21 cellular contexts compared by ENCODE assay signal in the genomic region with DNA sequence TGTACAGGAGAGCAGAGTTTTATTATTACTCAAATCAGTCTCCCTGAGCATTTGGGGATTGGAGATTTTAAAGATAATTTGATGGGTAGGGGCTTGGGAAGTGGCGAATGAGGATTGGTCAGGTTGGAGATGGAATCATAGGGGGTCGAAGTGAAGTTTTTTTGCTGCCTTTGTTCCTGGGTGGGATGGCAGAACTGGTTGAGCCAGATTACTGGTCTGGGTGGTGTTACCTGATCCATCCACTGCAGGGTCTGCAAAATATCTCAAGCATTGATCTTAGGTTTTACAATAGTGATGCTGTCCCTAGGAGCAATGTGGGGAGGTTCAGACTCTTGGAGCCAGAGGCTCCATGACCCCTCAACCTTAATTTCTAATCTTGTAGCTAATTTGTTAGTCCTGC.
DNase-seq lines count a peak whose midpoint lies in the region; ATAC-seq and TF ChIP-seq lines count a peak whose summit lies in the region.
"Had no signal": no experiment of that assay in that cellular context is flagged by ENCODE, and none has a peak within 500 bp of the region (broad histone marks: within the 10 kb centered on the region; RNA-seq: fewer than 3 reads in every experiment).

No MANE protein-coding gene starts in this region.

- POLR2A ChIA-PET in WTC11 (lab: Charles Lee), result no interaction called here

- H3K27ac Mint-ChIP-seq in WTC11, result no peak overlapping the region
- H3K27ac Mint-ChIP-seq in CD14-positive monocyte, result peak overlapping the region in 1 of 7 donors; percentile 4

- no peak overlapping the region for H3K18ac ChIP-seq in trophoblast cell (ENCODE audit: low read length)

- no peak overlapping the region for H3K9ac ChIP-seq in trophoblast cell (ENCODE audit: low read length)
- H3K9ac ChIP-seq: BLaER1 treated with 17β-estradiol and CSF1 and Interleukin-3, amounts not matched to agents 10 nM and 100 nM had no signal

- no peak overlapping the region for H2BK5ac ChIP-seq in trophoblast cell (ENCODE audit: low read depth, low read length, poor library complexity)

- H4K91ac ChIP-seq in trophoblast cell (ENCODE audit: low read depth, low read length), result no peak overlapping the region

- H3K79me2 ChIP-seq in trophoblast cell (ENCODE audit: control insufficient read depth, insufficient read depth, low read length, poor library complexity), result no peaks in the 10 kb centered on the region

- no peak overlapping the region for H3K4ac ChIP-seq in trophoblast cell (ENCODE audit: low read depth, low read length)

- H3K23ac ChIP-seq in trophoblast cell (ENCODE audit: low read length), result no peak overlapping the region

- H3K14ac ChIP-seq in trophoblast cell (ENCODE audit: low read length), result no peak overlapping the region

- H3K4me3 ChIP-seq in iPS DF 6.9 (ENCODE audit: low read length) (no peak overlapping the region), trophoblast cell (ENCODE audit: low read depth, low read length) (no peak overlapping the region)
- H3K4me3 ChIP-seq: A549; BLaER1 treated with 17β-estradiol and CSF1 and Interleukin-3, amounts not matched to agents 10 nM and 100 nM had no signal

- TF ChIP-seq CTCF in WTC11 (IDR thresholded peaks at IDR 0.05) (no peak), CD14-positive monocyte (IDR thresholded peaks at IDR 0.05) (no peak)

- H2AK5ac ChIP-seq in trophoblast cell (ENCODE audit: low read length), result no peak overlapping the region

- no peak overlapping the region for H2BK12ac ChIP-seq in trophoblast cell (ENCODE audit: low read length)

- H4K12ac ChIP-seq in trophoblast cell (ENCODE audit: low read depth, low read length), result no peak overlapping the region

- H3K4me1 ChIP-seq in iPS DF 6.9 (ENCODE audit: control insufficient read depth, insufficient read depth, low read length), result no peaks in the 10 kb centered on the region
- H3K4me1 ChIP-seq in trophoblast cell (ENCODE audit: control insufficient read depth in 1 of 2, insufficient read depth in 2 of 2, low read length in 2 of 2), result peaks cover 0 to 6% of the 10 kb centered on the region in 2 experiments
- H3K4me1 ChIP-seq: A549, BE2C had no signal

- H4K8ac ChIP-seq in trophoblast cell (ENCODE audit: low read depth, low read length), result no peak overlapping the region

- H3K27ac ChIP-seq in iPS DF 6.9 (ENCODE audit: low read length) (no peak overlapping the region), trophoblast cell (ENCODE audit: low read depth, low read length) (peak overlapping the region; percentile 85)
- H3K27ac ChIP-seq: A549; BLaER1 treated with 17β-estradiol and CSF1 and Interleukin-3, amounts not matched to agents 10 nM and 100 nM had no signal

- ATAC-seq in WTC11 (peak; percentile 24), HG03039 (IDR thresholded peaks at IDR 0.05; ENCODE audit: unreplicated experiment) (no peak)
- ATAC-seq: A549, HCT116 had no signal

- CTCF ChIA-PET in WTC11 (lab: Charles Lee), result no interaction called here

- peak; percentile 75 for DNase-seq in ELF-1 (ENCODE audit: low read depth, low spot score)
- DNase-seq in WTC11 (ENCODE audit: low spot score), result no peak
- peak; percentile 1 for DNase-seq in iPS DF 6.9 (ENCODE audit: low read depth, low spot score)
- DNase-seq in trophoblast cell, result no peak
- no peak for DNase-seq in CD14-positive monocyte (ENCODE audit: low spot score)
- DNase-seq in NCI-H524 treated with DMSO at 0.1 percent for 48 hours (lab: John Stamatoyannopoulos, UW), result no peak
- DNase-seq in NCI-H82 (lab: John Stamatoyannopoulos, UW), result no peak
- DNase-seq: 8988T; ACHN; AML-193; BE2C; Calu3; CD4-positive, alpha-beta memory T cell; COR-L47; DMS53; DMS79 treated with DMSO at 0.1 percent for 48 hours; H9 had no signal

- no CpG with 5 or more reads among the region's 2 CpGs for WGBS in iPS DF 6.9 (ENCODE audit: insufficient coverage, insufficient read length)
- 100% methylated on average over 1 of the region's 2 CpGs for WGBS in trophoblast cell (ENCODE audit: extremely low coverage, insufficient coverage, insufficient read length)

- no peaks in the 10 kb centered on the region for H3K27me3 ChIP-seq in iPS DF 6.9 (ENCODE audit: control insufficient read depth, insufficient read depth, low read length)
- H3K27me3 ChIP-seq in trophoblast cell (ENCODE audit: insufficient read depth, low read length), result no peaks in the 10 kb centered on the region
- H3K27me3 ChIP-seq: BE2C; BLaER1 treated with 17β-estradiol and CSF1 and Interleukin-3, amounts not matched to agents 10 nM and 100 nM had no signal

- H3K36me3 ChIP-seq in iPS DF 6.9 (ENCODE audit: control insufficient read depth, insufficient read depth, low read length), result no peaks in the 10 kb centered on the region
- H3K36me3 ChIP-seq in trophoblast cell (ENCODE audit: control insufficient read depth in 1 of 2, insufficient read depth in 2 of 2, low read length in 2 of 2), result peaks cover 0 to 3% of the 10 kb centered on the region in 2 experiments
- H3K36me3 ChIP-seq: BE2C had no signal

- peaks cover 26% of the 10 kb centered on the region for H3K36me3 Mint-ChIP-seq in WTC11
- peaks cover 34 to 45% of the 10 kb centered on the region in 2 donors for H3K36me3 Mint-ChIP-seq in CD14-positive monocyte

- intact Hi-C loops in CD14-positive monocyte (cut with micrococcal nuclease), result no loop called here

- H2BK120ac ChIP-seq in trophoblast cell (ENCODE audit: insufficient read depth, low read length, poor library complexity), result no peak overlapping the region

- no peak overlapping the region for H3K4me2 ChIP-seq in trophoblast cell (ENCODE audit: low read length)
- H3K4me2 ChIP-seq: A549; BLaER1 treated with 17β-estradiol and CSF1 and Interleukin-3, amounts not matched to agents 10 nM and 100 nM had no signal

- peaks cover 10% of the 10 kb centered on the region for H3K79me1 ChIP-seq in trophoblast cell (ENCODE audit: low read length)

- H3K4me1 Mint-ChIP-seq in WTC11, result peaks cover 31% of the 10 kb centered on the region
- peaks cover 12% of the 10 kb centered on the region for H3K4me1 Mint-ChIP-seq in CD14-positive monocyte

- H3K27me3 Mint-ChIP-seq in WTC11 (ENCODE audit: low read depth), result no peaks in the 10 kb centered on the region
- H3K27me3 Mint-ChIP-seq in CD14-positive monocyte (ENCODE audit: low read depth in 3 of 3), result no peaks in the 10 kb centered on the region
- H3K27me3 Mint-ChIP-seq: CD4-positive, alpha-beta memory T cell had no signal

- H3K9me3 ChIP-seq in iPS DF 6.9 (ENCODE audit: control insufficient read depth, insufficient read depth, low read length) (no peaks in the 10 kb centered on the region), trophoblast cell (ENCODE audit: insufficient read depth, low read depth, low read length) (peaks cover 5% of the 10 kb centered on the region)
- H3K9me3 ChIP-seq: A549, BE2C had no signal

- no peak overlapping the region for H2AFZ ChIP-seq in trophoblast cell (ENCODE audit: insufficient read depth, low read length, poor library complexity)

- H3K4me3 Mint-ChIP-seq in WTC11, result no peak overlapping the region
- H3K4me3 Mint-ChIP-seq in CD14-positive monocyte, result no peak overlapping the region
- H3K4me3 Mint-ChIP-seq: CD4-positive, alpha-beta memory T cell; H9 had no signal

- H3K9me3 Mint-ChIP-seq in WTC11, result peaks cover 34% of the 10 kb centered on the region
- H3K9me3 Mint-ChIP-seq in CD14-positive monocyte, result peaks cover 9 to 32% (median 23%) of the 10 kb centered on the region in 7 donors
- H3K9me3 Mint-ChIP-seq: CD4-positive, alpha-beta memory T cell had no signal

TF ChIP-seq in WTC11, 78 proteins besides CTCF, POLR2A, EP300 and RAD21:
- no peak for TF ChIP-seq ZNF396 (CRISPR knock-in tag; IDR thresholded peaks at IDR 0.05; ENCODE audit: borderline replicate concordance)
- no peak for TF ChIP-seq CDX4 (CRISPR knock-in tag; IDR thresholded peaks at IDR 0.05; ENCODE audit: borderline replicate concordance)
- no peak for TF ChIP-seq CREM (CRISPR knock-in tag; IDR thresholded peaks at IDR 0.05)
- TF ChIP-seq NR1H2 (CRISPR knock-in tag; IDR thresholded peaks at IDR 0.05), result no peak
- no peak for TF ChIP-seq NFATC4 (CRISPR knock-in tag; IDR thresholded peaks at IDR 0.05)

Comparison
In these comparisons a context has a peak if more than half of its experiments do, and no peak if none do; other contexts are left out.
1. DNase-seq: peak in ELF-1 (single experiment) and iPS DF 6.9 (single experiment); none in WTC11 (single experiment), trophoblast cell (0 of 2), CD14-positive monocyte (single experiment), NCI-H524 treated with DMSO at 0.1 percent for 48 hours (single experiment) and NCI-H82 (single experiment).